ENCODE assay signal across 26 cellular contexts in genomic region chr4:74547042-74547441, GRCh38.
"Had no signal": no experiment of that assay in that cellular context is flagged by ENCODE, and none has a peak within 500 bp of the region (broad histone marks: within the 10 kb centered on the region; RNA-seq: fewer than 3 reads in every experiment).

No MANE protein-coding gene starts in this region.

- H3K9me3 Mint-ChIP-seq: activated CD4-positive, alpha-beta memory T cell treated with anti-CD3 and anti-CD28 coated beads for 36 hours; activated CD4-positive, alpha-beta T cell treated with anti-CD3 and anti-CD28 coated beads, Interleukin-2, amount 10 ng/mL, durations not matched to agents 24 days and 14 days; activated naive CD4-positive, alpha-beta T cell treated with anti-CD3 and anti-CD28 coated beads, Interleukin-2, amount 50 U/mL, for 24 hours; activated naive CD8-positive, alpha-beta T cell treated with anti-CD3 and anti-CD28 coated beads, Interleukin-2, amount 50 U/mL, for 24 hours; mesothelial cell of epicardium; naive B cell; nephron progenitor cell; stimulated activated memory B cell treated with anti-CD40 and anti-IgM and Interleukin-4, amounts not matched to agents 10 μg/mL and 1 μg/mL and 100 μg/mL, for 72 hours; stimulated activated naive CD8-positive, alpha-beta T cell treated with anti-CD3 and anti-CD28 coated beads, Interleukin-15, amount 100 ng/mL, for 72 hours; type B pancreatic cell had no signal

- H3K36me3 Mint-ChIP-seq: activated CD4-positive, alpha-beta memory T cell treated with anti-CD3 and anti-CD28 coated beads for 36 hours; activated naive CD4-positive, alpha-beta T cell treated with anti-CD3 and anti-CD28 coated beads, Interleukin-2, amount 50 U/mL, for 24 hours; mesothelial cell of epicardium; naive B cell; stimulated activated memory B cell treated with anti-CD40 and anti-IgM and Interleukin-4, amounts not matched to agents 10 μg/mL and 1 μg/mL and 100 μg/mL, for 72 hours; type B pancreatic cell had no signal

- H3K27ac ChIP-seq: neutrophil, skin epidermis, uterus had no signal

- H3K27ac Mint-ChIP-seq: activated CD4-positive, alpha-beta memory T cell treated with anti-CD3 and anti-CD28 coated beads for 36 hours; activated CD4-positive, alpha-beta T cell treated with anti-CD3 and anti-CD28 coated beads, Interleukin-2, amount 10 ng/mL, durations not matched to agents 24 days and 14 days; activated naive CD4-positive, alpha-beta T cell treated with anti-CD3 and anti-CD28 coated beads, Interleukin-2, amount 50 U/mL, for 24 hours; activated naive CD8-positive, alpha-beta T cell treated with anti-CD3 and anti-CD28 coated beads, Interleukin-2, amount 50 U/mL, for 24 hours; mesothelial cell of epicardium; naive B cell; nephron progenitor cell; stimulated activated memory B cell treated with anti-CD40 and anti-IgM and Interleukin-4, amounts not matched to agents 10 μg/mL and 1 μg/mL and 100 μg/mL, for 72 hours; stimulated activated naive CD8-positive, alpha-beta T cell treated with anti-CD3 and anti-CD28 coated beads, Interleukin-15, amount 100 ng/mL, for 72 hours; type B pancreatic cell had no signal

- H3K9me3 ChIP-seq: neutrophil, uterus had no signal

- ATAC-seq: activated naive CD8-positive, alpha-beta T cell treated with anti-CD3 and anti-CD28 coated beads, Interleukin-2, amount 50 U/mL, for 24 hours; sciatic nerve; stimulated activated memory B cell treated with anti-CD40 and anti-IgM and Interleukin-4, amounts not matched to agents 10 μg/mL and 1 μg/mL and 100 μg/mL, for 72 hours; stimulated activated naive CD8-positive, alpha-beta T cell treated with anti-CD3 and anti-CD28 coated beads, Interleukin-15, amount 100 ng/mL, for 72 hours had no signal

- H3K27me3 ChIP-seq: neutrophil, uterus had no signal

- H3K4me3 Mint-ChIP-seq: activated CD4-positive, alpha-beta memory T cell treated with anti-CD3 and anti-CD28 coated beads for 36 hours; activated CD4-positive, alpha-beta T cell treated with anti-CD3 and anti-CD28 coated beads, Interleukin-2, amount 10 ng/mL, durations not matched to agents 24 days and 14 days; activated naive CD4-positive, alpha-beta T cell treated with anti-CD3 and anti-CD28 coated beads, Interleukin-2, amount 50 U/mL, for 24 hours; activated naive CD8-positive, alpha-beta T cell treated with anti-CD3 and anti-CD28 coated beads, Interleukin-2, amount 50 U/mL, for 24 hours; mesothelial cell of epicardium; naive B cell; nephron progenitor cell; stimulated activated memory B cell treated with anti-CD40 and anti-IgM and Interleukin-4, amounts not matched to agents 10 μg/mL and 1 μg/mL and 100 μg/mL, for 72 hours; stimulated activated naive CD8-positive, alpha-beta T cell treated with anti-CD3 and anti-CD28 coated beads, Interleukin-15, amount 100 ng/mL, for 72 hours; type B pancreatic cell had no signal

- H3K4me3 ChIP-seq: skin epidermis, uterus had no signal

- FAIRE-seq: colon, frontal cortex had no signal

- H3K27me3 Mint-ChIP-seq: activated CD4-positive, alpha-beta T cell treated with anti-CD3 and anti-CD28 coated beads, Interleukin-2, amount 10 ng/mL, durations not matched to agents 24 days and 14 days; activated naive CD4-positive, alpha-beta T cell treated with anti-CD3 and anti-CD28 coated beads, Interleukin-2, amount 50 U/mL, for 24 hours; activated naive CD8-positive, alpha-beta T cell treated with anti-CD3 and anti-CD28 coated beads, Interleukin-2, amount 50 U/mL, for 24 hours; naive B cell; stimulated activated memory B cell treated with anti-CD40 and anti-IgM and Interleukin-4, amounts not matched to agents 10 μg/mL and 1 μg/mL and 100 μg/mL, for 72 hours; stimulated activated naive CD8-positive, alpha-beta T cell treated with anti-CD3 and anti-CD28 coated beads, Interleukin-15, amount 100 ng/mL, for 72 hours; type B pancreatic cell had no signal

- H3K36me3 ChIP-seq: neutrophil, uterus had no signal

- DNase-seq: activated CD4-positive, alpha-beta memory T cell treated with anti-CD3 and anti-CD28 coated beads for 36 hours; activated CD4-positive, alpha-beta T cell treated with anti-CD3 and anti-CD28 coated beads, Interleukin-2, amount 10 ng/mL, durations not matched to agents 24 days and 14 days; activated CD4-positive, CD25-positive, alpha-beta regulatory T cell treated with anti-CD3 and anti-CD28 coated beads, Interleukin-2, amount 50 U/mL, for 72 hours; activated CD8-positive, alpha-beta memory T cell treated with anti-CD3 and anti-CD28 coated beads, Interleukin-2, amount 50 U/mL, for 4 hours; activated gamma-delta T cell treated with Interleukin-2 at 50 U/mL for 16 hours; activated naive CD8-positive, alpha-beta T cell treated with anti-CD3 and anti-CD28 coated beads, Interleukin-2, amount 50 U/mL, for 24 hours; activated T-cell treated with anti-CD3 and anti-CD28 coated beads, Interleukin-2, amount 50 U/mL, for 1 hour; amygdala; effector CD8-positive, alpha-beta T cell; naive B cell; nephron progenitor cell; retina; stimulated activated CD4-positive, alpha-beta T cell treated with anti-CD3 and anti-CD28 coated beads, Interleukin-4, amount 100 ng/mL, for 24 hours; stimulated activated naive CD8-positive, alpha-beta T cell treated with anti-CD3 and anti-CD28 coated beads, Interleukin-15, amount 100 ng/mL, for 72 hours; substantia nigra; T-helper 2 cell; uterus had no signal

- H3K4me1 ChIP-seq: uterus had no signal

- H3K4me1 Mint-ChIP-seq: nephron progenitor cell; stimulated activated memory B cell treated with anti-CD40 and anti-IgM and Interleukin-4, amounts not matched to agents 10 μg/mL and 1 μg/mL and 100 μg/mL, for 72 hours; stimulated activated naive CD8-positive, alpha-beta T cell treated with anti-CD3 and anti-CD28 coated beads, Interleukin-15, amount 100 ng/mL, for 72 hours had no signal
